In genomic region chr4:88957570-88957969, GRCh38 we compare ENCODE assay signal across 1 cellular context.
TF ChIP-seq lines count a peak whose summit lies in the region.

No MANE protein-coding gene starts in this region.

TF ChIP-seq in K562, 482 proteins besides CTCF, POLR2A, EP300 and RAD21 (continued from another document and continues in another):
- TF ChIP-seq, protein P1, sequence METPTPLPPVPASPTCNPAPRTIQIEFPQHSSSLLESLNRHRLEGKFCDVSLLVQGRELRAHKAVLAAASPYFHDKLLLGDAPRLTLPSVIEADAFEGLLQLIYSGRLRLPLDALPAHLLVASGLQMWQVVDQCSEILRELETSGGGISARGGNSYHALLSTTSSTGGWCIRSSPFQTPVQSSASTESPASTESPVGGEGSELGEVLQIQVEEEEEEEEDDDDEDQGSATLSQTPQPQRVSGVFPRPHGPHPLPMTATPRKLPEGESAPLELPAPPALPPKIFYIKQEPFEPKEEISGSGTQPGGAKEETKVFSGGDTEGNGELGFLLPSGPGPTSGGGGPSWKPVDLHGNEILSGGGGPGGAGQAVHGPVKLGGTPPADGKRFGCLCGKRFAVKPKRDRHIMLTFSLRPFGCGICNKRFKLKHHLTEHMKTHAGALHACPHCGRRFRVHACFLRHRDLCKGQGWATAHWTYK (CRISPR knock-in tag; IDR thresholded peaks at IDR 0.05) = no peak
- TF ChIP-seq GTF2B (IDR thresholded peaks at IDR 0.05; ENCODE audit: extremely low read depth, insufficient read length) (no peak), CHAMP1 (IDR thresholded peaks at IDR 0.05) (no peak), SOX6 (IDR thresholded peaks at IDR 0.05) (no peak), NFXL1 (CRISPR knock-in tag; IDR thresholded peaks at IDR 0.05) (no peak), BDP1 (IDR thresholded peaks at IDR 0.05; ENCODE audit: insufficient read depth, insufficient read length) (no peak), HDAC1 (IDR thresholded peaks at IDR 0.05) (0 out of 4 replicates have a peak, but pooled peaks of 1 of the 2 experiments have one; percentile 24), MEIS2 (IDR thresholded peaks at IDR 0.05; ENCODE audit: partially characterized antibody) (peak; percentile 88), KDM5B (IDR thresholded peaks at IDR 0.05; ENCODE audit: insufficient replicate concordance, low read depth, low read length) (no peak), SAFB2 (IDR thresholded peaks at IDR 0.05; ENCODE audit: borderline replicate concordance, low read depth, low read length, severe bottlenecking) (no peak), ZNF12 (CRISPR knock-in tag; IDR thresholded peaks at IDR 0.05) (no peak), KDM1A (IDR thresholded peaks at IDR 0.05) (no peak), SIN3A (IDR thresholded peaks at IDR 0.05; ENCODE audit: borderline replicate concordance in 2 of 2, control insufficient read depth in 1 of 2, low read depth in 2 of 2, low read length in 2 of 2) (no peak), RB1 (IDR thresholded peaks at IDR 0.05; ENCODE audit: low read depth) (no peak), ATF3 (IDR thresholded peaks at IDR 0.05) (no peak), ATF3 (CRISPR knock-in tag; conservative IDR thresholded peaks at IDR 0.05) (no peak), NKRF (IDR thresholded peaks at IDR 0.05; ENCODE audit: borderline replicate concordance) (no peak), SREBF2 (CRISPR knock-in tag; IDR thresholded peaks at IDR 0.05) (no peak), ESRRA (IDR thresholded peaks at IDR 0.05; ENCODE audit: borderline replicate concordance, low read depth) (peak; percentile 67), KAT8 (IDR thresholded peaks at IDR 0.05; ENCODE audit: low read depth) (no peak), HNRNPK (IDR thresholded peaks at IDR 0.05; ENCODE audit: low read depth, low read length, poor library complexity, severe bottlenecking) (no peak), IRF2 (CRISPR knock-in tag; IDR thresholded peaks at IDR 0.05) (no peak), NONO (IDR thresholded peaks at IDR 0.05; ENCODE audit: low read depth in 2 of 2, low read length in 1 of 2) (no peak), PHB (CRISPR knock-in tag; IDR thresholded peaks at IDR 0.05) (no peak), SAFB (IDR thresholded peaks at IDR 0.05; ENCODE audit: borderline replicate concordance, low read depth, low read length) (no peak), PTRF (tag; IDR thresholded peaks at IDR 0.05) (no peak), PREB (CRISPR knock-in tag; IDR thresholded peaks at IDR 0.05) (no peak), GTF2A2 (tag; IDR thresholded peaks at IDR 0.05) (no peak), NR2C1 (IDR thresholded peaks at IDR 0.05) (no peak), NR2C1 (tag; IDR thresholded peaks at IDR 0.05) (0 out of 2 replicates have a peak, but pooled peaks have one; percentile 43), ARID1B (IDR thresholded peaks at IDR 0.05) (0 out of 2 replicates have a peak, but pooled peaks have one; percentile 14), KDM4B (IDR thresholded peaks at IDR 0.05; ENCODE audit: borderline replicate concordance in 2 of 2, low read depth in 1 of 2) (no peak), NR2C2 (CRISPR knock-in tag; IDR thresholded peaks at IDR 0.05) (no peak), NR2C2 (tag; IDR thresholded peaks at IDR 0.05) (peak; percentile 51; the same call in 1 of the 2 replicates)
- TF ChIP-seq, protein P2, sequence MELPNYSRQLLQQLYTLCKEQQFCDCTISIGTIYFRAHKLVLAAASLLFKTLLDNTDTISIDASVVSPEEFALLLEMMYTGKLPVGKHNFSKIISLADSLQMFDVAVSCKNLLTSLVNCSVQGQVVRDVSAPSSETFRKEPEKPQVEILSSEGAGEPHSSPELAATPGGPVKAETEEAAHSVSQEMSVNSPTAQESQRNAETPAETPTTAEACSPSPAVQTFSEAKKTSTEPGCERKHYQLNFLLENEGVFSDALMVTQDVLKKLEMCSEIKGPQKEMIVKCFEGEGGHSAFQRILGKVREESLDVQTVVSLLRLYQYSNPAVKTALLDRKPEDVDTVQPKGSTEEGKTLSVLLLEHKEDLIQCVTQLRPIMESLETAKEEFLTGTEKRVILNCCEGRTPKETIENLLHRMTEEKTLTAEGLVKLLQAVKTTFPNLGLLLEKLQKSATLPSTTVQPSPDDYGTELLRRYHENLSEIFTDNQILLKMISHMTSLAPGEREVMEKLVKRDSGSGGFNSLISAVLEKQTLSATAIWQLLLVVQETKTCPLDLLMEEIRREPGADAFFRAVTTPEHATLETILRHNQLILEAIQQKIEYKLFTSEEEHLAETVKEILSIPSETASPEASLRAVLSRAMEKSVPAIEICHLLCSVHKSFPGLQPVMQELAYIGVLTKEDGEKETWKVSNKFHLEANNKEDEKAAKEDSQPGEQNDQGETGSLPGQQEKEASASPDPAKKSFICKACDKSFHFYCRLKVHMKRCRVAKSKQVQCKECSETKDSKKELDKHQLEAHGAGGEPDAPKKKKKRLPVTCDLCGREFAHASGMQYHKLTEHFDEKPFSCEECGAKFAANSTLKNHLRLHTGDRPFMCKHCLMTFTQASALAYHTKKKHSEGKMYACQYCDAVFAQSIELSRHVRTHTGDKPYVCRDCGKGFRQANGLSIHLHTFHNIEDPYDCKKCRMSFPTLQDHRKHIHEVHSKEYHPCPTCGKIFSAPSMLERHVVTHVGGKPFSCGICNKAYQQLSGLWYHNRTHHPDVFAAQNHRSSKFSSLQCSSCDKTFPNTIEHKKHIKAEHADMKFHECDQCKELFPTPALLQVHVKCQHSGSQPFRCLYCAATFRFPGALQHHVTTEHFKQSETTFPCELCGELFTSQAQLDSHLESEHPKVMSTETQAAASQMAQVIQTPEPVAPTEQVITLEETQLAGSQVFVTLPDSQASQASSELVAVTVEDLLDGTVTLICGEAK (IDR thresholded peaks at IDR 0.05) = no peak
- TF ChIP-seq, protein P2 (CRISPR knock-in tag; IDR thresholded peaks at IDR 0.05) = no peak
- TF ChIP-seq, protein P3, sequence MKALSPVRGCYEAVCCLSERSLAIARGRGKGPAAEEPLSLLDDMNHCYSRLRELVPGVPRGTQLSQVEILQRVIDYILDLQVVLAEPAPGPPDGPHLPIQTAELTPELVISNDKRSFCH (CRISPR knock-in tag; IDR thresholded peaks at IDR 0.05) = no peak
- TF ChIP-seq, protein P3 (tag; IDR thresholded peaks at IDR 0.05) = peak; percentile 94
- TF ChIP-seq, protein P4, sequence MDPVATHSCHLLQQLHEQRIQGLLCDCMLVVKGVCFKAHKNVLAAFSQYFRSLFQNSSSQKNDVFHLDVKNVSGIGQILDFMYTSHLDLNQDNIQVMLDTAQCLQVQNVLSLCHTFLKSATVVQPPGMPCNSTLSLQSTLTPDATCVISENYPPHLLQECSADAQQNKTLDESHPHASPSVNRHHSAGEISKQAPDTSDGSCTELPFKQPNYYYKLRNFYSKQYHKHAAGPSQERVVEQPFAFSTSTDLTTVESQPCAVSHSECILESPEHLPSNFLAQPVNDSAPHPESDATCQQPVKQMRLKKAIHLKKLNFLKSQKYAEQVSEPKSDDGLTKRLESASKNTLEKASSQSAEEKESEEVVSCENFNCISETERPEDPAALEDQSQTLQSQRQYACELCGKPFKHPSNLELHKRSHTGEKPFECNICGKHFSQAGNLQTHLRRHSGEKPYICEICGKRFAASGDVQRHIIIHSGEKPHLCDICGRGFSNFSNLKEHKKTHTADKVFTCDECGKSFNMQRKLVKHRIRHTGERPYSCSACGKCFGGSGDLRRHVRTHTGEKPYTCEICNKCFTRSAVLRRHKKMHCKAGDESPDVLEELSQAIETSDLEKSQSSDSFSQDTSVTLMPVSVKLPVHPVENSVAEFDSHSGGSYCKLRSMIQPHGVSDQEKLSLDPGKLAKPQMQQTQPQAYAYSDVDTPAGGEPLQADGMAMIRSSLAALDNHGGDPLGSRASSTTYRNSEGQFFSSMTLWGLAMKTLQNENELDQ (CRISPR knock-in tag; IDR thresholded peaks at IDR 0.05; ENCODE audit: borderline replicate concordance) = no peak
- TF ChIP-seq, protein P5, sequence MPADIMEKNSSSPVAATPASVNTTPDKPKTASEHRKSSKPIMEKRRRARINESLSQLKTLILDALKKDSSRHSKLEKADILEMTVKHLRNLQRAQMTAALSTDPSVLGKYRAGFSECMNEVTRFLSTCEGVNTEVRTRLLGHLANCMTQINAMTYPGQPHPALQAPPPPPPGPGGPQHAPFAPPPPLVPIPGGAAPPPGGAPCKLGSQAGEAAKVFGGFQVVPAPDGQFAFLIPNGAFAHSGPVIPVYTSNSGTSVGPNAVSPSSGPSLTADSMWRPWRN (IDR thresholded peaks at IDR 0.05; ENCODE audit: low read depth) = no peak
